ENCODE assay signal across 9 cellular contexts in the genomic region with DNA sequence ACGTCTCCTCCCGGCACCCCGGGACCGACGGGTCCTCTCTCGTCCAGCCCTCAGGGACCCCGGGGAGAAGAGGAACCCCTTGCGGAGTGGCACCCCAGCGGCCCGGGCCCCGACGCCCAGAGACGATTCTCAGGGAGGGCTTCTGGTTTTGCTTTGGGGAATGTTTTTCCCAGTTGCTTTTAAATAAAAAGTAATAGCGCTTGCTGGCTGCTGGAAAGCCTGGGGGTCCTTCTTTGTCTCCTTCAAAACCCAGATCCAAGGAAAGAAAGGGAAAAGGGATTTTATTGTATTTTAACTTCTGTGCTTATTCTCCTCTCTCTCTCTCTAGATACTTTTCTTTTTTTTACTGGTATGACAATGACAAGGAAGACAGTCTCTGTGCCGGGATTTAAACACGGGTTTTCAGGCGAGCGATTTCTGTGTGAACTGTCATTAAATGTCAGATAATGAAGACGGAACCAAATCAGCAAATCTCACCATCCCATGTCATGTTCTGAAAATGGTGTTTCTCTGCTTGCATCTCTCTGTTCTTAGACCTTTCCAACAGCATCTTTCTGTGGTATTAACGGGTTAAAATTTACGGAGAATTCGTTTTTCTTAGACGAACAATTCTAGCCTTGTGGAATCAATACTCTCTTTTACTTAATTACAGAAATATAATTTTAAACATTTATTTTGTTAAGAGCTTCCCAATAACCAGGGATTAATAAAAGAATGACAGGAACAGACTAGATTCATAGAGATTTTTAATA. TPM values are rescaled to one million over a fixed set of nuclear protein-coding genes. Genes with fewer than 3 reads are reported as not detected.
DNase-seq lines count a peak whose midpoint lies in the region; ATAC-seq, FAIRE-seq and TF ChIP-seq lines count a peak whose summit lies in the region.
"Had no signal": no experiment of that assay in that cellular context is flagged by ENCODE, and none has a peak within 500 bp of the region (broad histone marks: within the 10 kb centered on the region; RNA-seq: fewer than 3 reads in every experiment).

No MANE protein-coding gene starts in this region.

- POLR2A ChIA-PET in GM10248 (lab: Yijun Ruan, JAX) = no interaction called here

- H3K36me3 ChIP-seq in RWPE2 (ENCODE audit: low read depth) (no peaks in the 10 kb centered on the region), psoas muscle (ENCODE audit: insufficient read depth in 1 of 2, low read depth in 1 of 2) (no peaks in the 10 kb centered on the region)

- no peak for FAIRE-seq in GM12891 (lab: Jason Lieb, UNC)
- FAIRE-seq: GM19239 had no signal

- intact Hi-C loops in psoas muscle (cut with DNase I) = no loop called here

- H3K27me3 ChIP-seq in RWPE2 (ENCODE audit: insufficient read depth, poor library complexity, severe bottlenecking) = peaks cover 7% of the 10 kb centered on the region
- H3K27me3 ChIP-seq in psoas muscle (ENCODE audit: insufficient read depth in 3 of 3, low read length in 2 of 3) = peaks cover 0 to 32% (median 2%) of the 10 kb centered on the region in 3 donors

- H3K4me1 ChIP-seq in RWPE2 (ENCODE audit: insufficient read depth, poor library complexity, severe bottlenecking) (no peaks in the 10 kb centered on the region), psoas muscle (no peaks in the 10 kb centered on the region)

- DNase-seq in GM12864 (ENCODE audit: low read depth) (no peak), RWPE2 (ENCODE audit: low spot score) (no peak), fibroblast of the aortic adventitia (ENCODE audit: low read depth) (no peak), psoas muscle (no peak), GM10248 (ENCODE audit: extremely low spot score) (no peak), GM12891 (ENCODE audit: insufficient read length, low spot score) (no peak), 8988T (no peak)

- no peak for ATAC-seq in RWPE2 (ENCODE audit: low read depth)
- no peak for ATAC-seq in psoas muscle
- ATAC-seq in HG03442 (IDR thresholded peaks at IDR 0.05; ENCODE audit: unreplicated experiment) = no peak

- H3K27ac ChIP-seq in RWPE2 (ENCODE audit: poor library complexity, severe bottlenecking) (no peak overlapping the region), psoas muscle (no peak overlapping the region)

- TF ChIP-seq CTCF in GM12864 (IDR thresholded peaks at IDR 0.05; ENCODE audit: low read depth, low read length, missing control alignments) = no peak
- TF ChIP-seq CTCF in RWPE2 (IDR thresholded peaks at IDR 0.05; ENCODE audit: poor library complexity, severe bottlenecking) = no peak
- TF ChIP-seq CTCF in fibroblast of the aortic adventitia (IDR thresholded peaks at IDR 0.05; ENCODE audit: insufficient read depth, low read length) = no peak
- TF ChIP-seq CTCF in psoas muscle (IDR thresholded peaks at IDR 0.05) = no peak
- TF ChIP-seq CTCF in GM10248 (IDR thresholded peaks at IDR 0.05; ENCODE audit: control extremely low read depth, extremely low read depth, low read depth, missing control alignments) = no peak

- peak overlapping the region; percentile 42 for H3K4me3 ChIP-seq in GM12864 (ENCODE audit: low read depth, low read length)
- peak overlapping the region; percentile 38 for H3K4me3 ChIP-seq in RWPE2 (ENCODE audit: severe bottlenecking)
- H3K4me3 ChIP-seq in fibroblast of the aortic adventitia (ENCODE audit: low read depth, low read length) = peak overlapping the region; percentile 74
- H3K4me3 ChIP-seq in psoas muscle = peak overlapping the region; percentile 67

- no peak for TF ChIP-seq POLR2A in GM12891 (IDR thresholded peaks at IDR 0.05; ENCODE audit: low read depth, low read length)

- H3K9me3 ChIP-seq in RWPE2 (ENCODE audit: severe bottlenecking) (no peaks in the 10 kb centered on the region), psoas muscle (no peaks in the 10 kb centered on the region)

- WGBS in psoas muscle, 3 donors = 14 to 20% (median 14%) methylated on average over 17 to 23 of the region's 23 CpGs

- CTCF ChIA-PET in GM10248 (lab: Yijun Ruan, JAX) = interaction anchor here (1.0 to 1.4 kb wide), 2 partner anchors 9 to 11 kb away, joined by 3 to 4 read pairs; no protein-coding TSS in a partner anchor

TF ChIP-seq in GM12891, 5 proteins besides CTCF, POLR2A, EP300 and RAD21:
- TF ChIP-seq PAX5 (IDR thresholded peaks at IDR 0.05; ENCODE audit: insufficient read depth, low read length, severe bottlenecking) (no peak), POU2F2 (IDR thresholded peaks at IDR 0.05; ENCODE audit: low read depth, low read length) (no peak), SPI1 (IDR thresholded peaks at IDR 0.05; ENCODE audit: low read depth, low read length) (no peak), POLR2AphosphoS5 (IDR thresholded peaks at IDR 0.05; ENCODE audit: low read depth, low read length) (no peak), TAF1 (IDR thresholded peaks at IDR 0.05; ENCODE audit: low read depth, low read length) (no peak)
TF ChIP-seq in GM12891: peak in this region for 0.

RNA-seq across cellular contexts. Expression of a gene that starts 0.6 kb away (rescaled TPM):
- total RNA-seq in fibroblast of the aortic adventitia (ENCODE audit: low replicate concordance) (31.6 and 98.4 TPM in 2 replicates), psoas muscle (1 to 10 TPM; 1.5 to 8.9 (median 4.0) TPM)
- 1 to 10 TPM; 1.4 to 5.1 (median 3.6) TPM for polyA plus RNA-seq in psoas muscle
- polyA plus RNA-seq in GM12891 (2012; ENCODE audit: low read depth, missing spikeins) = 0.22 TPM
